14 cellular contexts compared by ENCODE assay signal in the genomic region with DNA sequence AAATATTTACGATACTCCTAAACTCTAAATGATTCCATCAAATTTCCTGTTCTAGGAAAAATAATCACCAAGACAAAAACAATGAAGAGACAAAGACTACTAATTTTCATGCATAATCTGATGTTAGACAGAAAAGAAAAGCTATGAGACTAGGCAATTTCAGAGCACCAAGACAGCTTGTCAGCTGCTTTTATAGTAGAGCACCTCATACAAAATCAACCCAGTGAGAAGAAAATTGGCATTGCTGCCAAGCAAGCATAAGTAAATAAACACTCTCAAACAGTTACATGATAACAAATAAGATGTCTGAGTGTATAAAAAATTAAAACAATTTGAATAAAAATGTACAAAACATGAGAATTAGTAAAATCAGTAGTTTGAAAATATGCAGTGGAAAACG.
DNase-seq lines count a peak whose midpoint lies in the region; TF ChIP-seq lines count a peak whose summit lies in the region.
"Had no signal": no experiment of that assay in that cellular context is flagged by ENCODE, and none has a peak within 500 bp of the region (broad histone marks: within the 10 kb centered on the region; RNA-seq: fewer than 3 reads in every experiment).

No MANE protein-coding gene starts in this region.

- H3F3A ChIP-seq in smooth muscle cell (ENCODE audit: low read depth): no peaks in the 10 kb centered on the region

- no peaks in the 10 kb centered on the region for H3K27me3 ChIP-seq in smooth muscle cell (ENCODE audit: low read depth)
- H3K27me3 ChIP-seq: BLaER1 had no signal

- peak; percentile 5 for DNase-seq in DMS53 (lab: John Stamatoyannopoulos, UW)
- DNase-seq in DMS53 treated with DMSO at 0.1 percent for 48 hours (lab: John Stamatoyannopoulos, UW; ENCODE audit: unreplicated experiment): no peak
- peak; percentile 31 for DNase-seq in NCI-H2029 (lab: John Stamatoyannopoulos, UW)
- no peak for DNase-seq in NCI-H2029 treated with DMSO at 0.1 percent for 48 hours (lab: John Stamatoyannopoulos, UW)
- peak; percentile 73 for DNase-seq in DMS79 treated with DMSO at 0.1 percent for 48 hours (lab: John Stamatoyannopoulos, UW)
- peak; percentile 28 for DNase-seq in NCI-H69 (lab: John Stamatoyannopoulos, UW)
- DNase-seq in stimulated activated CD4-positive, alpha-beta T cell treated with anti-CD3 and anti-CD28 coated beads, Interleukin-1b, Interleukin-23, amount 100 ng/mL, for 48 hours: no peak
- DNase-seq in smooth muscle cell (lab: John Stamatoyannopoulos, UW; ENCODE audit: unreplicated experiment): no peak
- DNase-seq: 8988T; CD4-positive, alpha-beta memory T cell; DND-41; HCEC 1CT had no signal

- H3K36me3 ChIP-seq in smooth muscle cell (ENCODE audit: low read depth): no peaks in the 10 kb centered on the region
- H3K36me3 ChIP-seq: BLaER1 had no signal

- no peak overlapping the region for H3K4me3 ChIP-seq in smooth muscle cell
- H3K4me3 ChIP-seq: BLaER1, GM23338 had no signal

- H4K20me1 ChIP-seq in smooth muscle cell (ENCODE audit: low read depth): no peaks in the 10 kb centered on the region
- H4K20me1 ChIP-seq: BLaER1 had no signal

- no peaks in the 10 kb centered on the region for H3K9me3 ChIP-seq in smooth muscle cell (replicated peaks; ENCODE audit: low read depth)
- H3K9me3 ChIP-seq: BLaER1 had no signal

- no peaks in the 10 kb centered on the region for H3K4me1 ChIP-seq in smooth muscle cell (ENCODE audit: low read depth)
- H3K4me1 ChIP-seq: BLaER1 had no signal

- no peak overlapping the region for H3K9ac ChIP-seq in smooth muscle cell (ENCODE audit: low read depth)
- H3K9ac ChIP-seq: BLaER1 had no signal

- H3K4me2 ChIP-seq in smooth muscle cell: no peak overlapping the region
- H3K4me2 ChIP-seq: BLaER1, GM23338 had no signal

- no peak overlapping the region for H3K27ac ChIP-seq in smooth muscle cell (ENCODE audit: low read depth)
- H3K27ac ChIP-seq: BLaER1 had no signal

- H3K79me2 ChIP-seq in smooth muscle cell (ENCODE audit: low read depth): no peaks in the 10 kb centered on the region

- 79% methylated on average over 2 of the region's 2 CpGs for WGBS in smooth muscle cell (ENCODE audit: low lambda C conversion rate)

- H2AFZ ChIP-seq in smooth muscle cell (ENCODE audit: low read depth): no peak overlapping the region
- H2AFZ ChIP-seq: GM23338 had no signal

- no peak for TF ChIP-seq CTCF in smooth muscle cell (IDR thresholded peaks at IDR 0.05; ENCODE audit: borderline replicate concordance, insufficient read depth, poor library complexity, severe bottlenecking)

Comparison
In these comparisons a context has a peak if more than half of its experiments do, and no peak if none do; other contexts are left out.
1. DNase-seq: peak in DMS53 (single experiment), NCI-H2029 (single experiment), DMS79 treated with DMSO at 0.1 percent for 48 hours (single experiment) and NCI-H69 (single experiment); none in DMS53 treated with DMSO at 0.1 percent for 48 hours (single experiment), NCI-H2029 treated with DMSO at 0.1 percent for 48 hours (single experiment), stimulated activated CD4-positive, alpha-beta T cell treated with anti-CD3 and anti-CD28 coated beads, Interleukin-1b, Interleukin-23, amount 100 ng/mL, for 48 hours (single experiment) and smooth muscle cell (single experiment).